Comparison of ENCODE assay signal across 10 cellular contexts in genomic region chr1:200198247-200198646, GRCh38.
"Had no signal": no experiment of that assay in that cellular context is flagged by ENCODE, and none has a peak within 500 bp of the region (broad histone marks: within the 10 kb centered on the region; RNA-seq: fewer than 3 reads in every experiment).

No MANE protein-coding gene starts in this region.

- H3K27me3 ChIP-seq: brain microvascular endothelial cell had no signal

- DNase-seq: activated CD4-positive, alpha-beta memory T cell treated with anti-CD3 and anti-CD28 coated beads, Interleukin-2, amount 10 ng/mL, durations not matched to agents 7 days and 5 days; activated gamma-delta T cell; activated T-cell treated with anti-CD3 and anti-CD28 coated beads, Interleukin-2, amount 50 U/mL, for 48 hours; brain microvascular endothelial cell; cerebellar nuclear complex; endodermal cell; hypothalamus; lower lobe of right lung; naive B cell; posterior cingulate gyrus had no signal

- H3K9me3 ChIP-seq: lower lobe of right lung had no signal

- H3K4me3 ChIP-seq: lower lobe of right lung had no signal

- H3K36me3 ChIP-seq: brain microvascular endothelial cell, lower lobe of right lung had no signal

- ATAC-seq: lower lobe of right lung had no signal

- H3K27ac ChIP-seq: brain microvascular endothelial cell, lower lobe of right lung had no signal

- H3K4me1 ChIP-seq: lower lobe of right lung had no signal
